In genomic region chr19:14005381-14006084, GRCh38 we compare ENCODE assay signal across 9 cellular contexts. TPM values are rescaled to one million over a fixed set of nuclear protein-coding genes. Genes with fewer than 3 reads are reported as not detected.
DNase-seq lines count a peak whose midpoint lies in the region; ATAC-seq and TF ChIP-seq lines count a peak whose summit lies in the region.
"Had no signal": no experiment of that assay in that cellular context is flagged by ENCODE, and none has a peak within 500 bp of the region (broad histone marks: within the 10 kb centered on the region; RNA-seq: fewer than 3 reads in every experiment).

No MANE protein-coding gene starts in this region.

- no peak overlapping the region for H2BK15ac ChIP-seq in IMR-90 (ENCODE audit: low read depth, low read length)

- H3K4me1 Mint-ChIP-seq in natural killer cell treated with Interleukin-12 subunit alpha and Interleukin-12 subunit beta and Interleukin-15 and Interleukin-18, amount 100 ng/mL, for 72 hours (ENCODE audit: low read depth in 2 of 2): peaks cover 27 to 39% of the 10 kb centered on the region in 2 donors
- H3K4me1 Mint-ChIP-seq in stimulated activated memory B cell treated with anti-CD40 and anti-IgM and Interleukin-4, amounts not matched to agents 10 μg/mL and 1 μg/mL and 100 μg/mL, for 72 hours: peaks cover 60% of the 10 kb centered on the region

- H3K79me1 ChIP-seq in IMR-90 (ENCODE audit: low read depth in 1 of 2, low read length in 2 of 2): peaks cover 3 to 32% of the 10 kb centered on the region in 2 experiments

- no peak overlapping the region for H2BK120ac ChIP-seq in IMR-90 (ENCODE audit: low read depth, low read length)

- H3K4me1 ChIP-seq in BLaER1 treated with 17β-estradiol and CSF1 and Interleukin-3, amounts not matched to agents 10 nM and 100 nM: peaks cover 42 to 64% (median 60%) of the 10 kb centered on the region in 10 experiments
- H3K4me1 ChIP-seq in IMR-90 (ENCODE audit: control insufficient read depth, insufficient read depth, low read length): peaks cover 4% of the 10 kb centered on the region; the same call in 1 of the 2 replicates

- no TSS peak for BruUV-seq in IMR-90 (replicated peaks; lab: Mats Ljungman, UMichigan)

- peak overlapping the region; percentile 53 for H2AK9ac ChIP-seq in IMR-90 (replicated peaks; ENCODE audit: low read depth, low read length, poor library complexity)

- H4K8ac ChIP-seq in IMR-90 (ENCODE audit: low read depth in 2 of 2, low read length in 2 of 2): peak overlapping the region in 1 of 2 experiments; percentile 52; a peak in 1 of 4 replicates

- peak overlapping the region; percentile 24; the same call in 1 of the 2 replicates for H3K4ac ChIP-seq in IMR-90 (ENCODE audit: low read depth, low read length)

- no peaks in the 10 kb centered on the region for H3K9me3 Mint-ChIP-seq in natural killer cell treated with Interleukin-12 subunit alpha and Interleukin-12 subunit beta and Interleukin-15 and Interleukin-18, amount 100 ng/mL, for 72 hours
- H3K9me3 Mint-ChIP-seq in stimulated activated memory B cell treated with anti-CD40 and anti-IgM and Interleukin-4, amounts not matched to agents 10 μg/mL and 1 μg/mL and 100 μg/mL, for 72 hours: no peaks in the 10 kb centered on the region

- CTCF ChIA-PET in IMR-90 (lab: Yijun Ruan, JAX): no interaction called here

- H2BK20ac ChIP-seq in IMR-90 (ENCODE audit: low read depth, low read length): no peak overlapping the region

- H3K4me3 ChIP-seq in BLaER1 treated with 17β-estradiol and CSF1 and Interleukin-3, amounts not matched to agents 10 nM and 100 nM: peak overlapping the region; percentile 48 to 93 (median 78)
- peak overlapping the region; percentile 47 for H3K4me3 ChIP-seq in IMR-90 (ENCODE audit: insufficient read depth, low read depth, low read length)

- H4K20me1 ChIP-seq in BLaER1 treated with 17β-estradiol and CSF1 and Interleukin-3, amounts not matched to agents 10 nM and 100 nM: no peaks in the 10 kb centered on the region
- H4K20me1 ChIP-seq in IMR-90 (ENCODE audit: insufficient read depth, low read length): peaks cover 9% of the 10 kb centered on the region

- peak overlapping the region; percentile 70 for H2AK5ac ChIP-seq in IMR-90 (ENCODE audit: low read depth, low read length)

- H3K9me3 ChIP-seq in BLaER1 treated with 17β-estradiol and CSF1 and Interleukin-3, amounts not matched to agents 10 nM and 100 nM (replicated peaks in 1 of 11): no peaks in the 10 kb centered on the region
- H3K9me3 ChIP-seq in IMR-90 (ENCODE audit: control insufficient read depth, insufficient read depth, low read length): no peaks in the 10 kb centered on the region

- no peak overlapping the region for H3K18ac ChIP-seq in IMR-90 (ENCODE audit: low read depth, low read length)

- dilution Hi-C loops in IMR-90 (cut with HindIII; ENCODE audit: low sequenced_read_pairs, unreplicated experiment): no loop called here

- H3K4me3 Mint-ChIP-seq in natural killer cell treated with Interleukin-12 subunit alpha and Interleukin-12 subunit beta and Interleukin-15 and Interleukin-18, amount 100 ng/mL, for 72 hours: peak overlapping the region; percentile 95
- peak overlapping the region; percentile 92 for H3K4me3 Mint-ChIP-seq in stimulated activated memory B cell treated with anti-CD40 and anti-IgM and Interleukin-4, amounts not matched to agents 10 μg/mL and 1 μg/mL and 100 μg/mL, for 72 hours

- no peaks in the 10 kb centered on the region for H3K27me3 ChIP-seq in BLaER1 treated with 17β-estradiol and CSF1 and Interleukin-3, amounts not matched to agents 10 nM and 100 nM
- H3K27me3 ChIP-seq in IMR-90 (ENCODE audit: control insufficient read depth, insufficient read depth, low read length): no peaks in the 10 kb centered on the region

- no peak overlapping the region for H3K23ac ChIP-seq in IMR-90 (ENCODE audit: low read depth, low read length)

- H3K14ac ChIP-seq in IMR-90 (replicated peaks; ENCODE audit: low read depth, low read length): no peak overlapping the region

- TF ChIP-seq POLR2A in IMR-90 (IDR thresholded peaks at IDR 0.05; ENCODE audit: low read depth, low read length): peak; percentile 85

- H2AFZ ChIP-seq in IMR-90 (replicated peaks; ENCODE audit: low read length, poor library complexity): peak overlapping the region; percentile 98

- no CpG with 5 or more reads among the region's 50 CpGs for WGBS in IMR-90 (ENCODE audit: extremely low coverage in 2 of 2, insufficient read length in 1 of 2), 2 experiments

- H3K36me3 ChIP-seq in BLaER1 treated with 17β-estradiol and CSF1 and Interleukin-3, amounts not matched to agents 10 nM and 100 nM: no peaks in the 10 kb centered on the region
- H3K36me3 ChIP-seq in IMR-90 (ENCODE audit: control insufficient read depth, insufficient read depth, low read length): 0 out of 2 replicates have a peak, but pooled peaks cover 2% of the 10 kb centered on the region

- H3K9ac ChIP-seq in BLaER1 treated with 17β-estradiol and CSF1 and Interleukin-3, amounts not matched to agents 10 nM and 100 nM: peak overlapping the region; percentile 89 to 99 (median 93)
- 0 out of 2 replicates have a peak overlapping the region, but pooled peaks have one; percentile 9 for H3K9ac ChIP-seq in IMR-90 (ENCODE audit: low read depth, low read length)

- H2BK5ac ChIP-seq in IMR-90 (ENCODE audit: low read depth, low read length, poor library complexity, severe bottlenecking): no peak overlapping the region

- H3K27ac ChIP-seq in BLaER1 treated with 17β-estradiol and CSF1 and Interleukin-3, amounts not matched to agents 10 nM and 100 nM: peak overlapping the region; percentile 87 to 99 (median 92)
- peak overlapping the region; percentile 28; the same call in 1 of the 2 replicates for H3K27ac ChIP-seq in IMR-90 (ENCODE audit: insufficient read depth, low read length)

- no peak overlapping the region for H4K91ac ChIP-seq in IMR-90 (ENCODE audit: insufficient read depth, low read depth, low read length)

- H3K4me2 ChIP-seq in BLaER1 treated with 17β-estradiol and CSF1 and Interleukin-3, amounts not matched to agents 10 nM and 100 nM: peak overlapping the region; percentile 79 to 96 (median 88)
- no peak overlapping the region for H3K4me2 ChIP-seq in IMR-90 (ENCODE audit: low read depth, low read length)

- in situ Hi-C loops in IMR-90 (cut with MboI; ENCODE audit: low sequenced_read_pairs): no loop called here

- H3K9me1 ChIP-seq in IMR-90 (ENCODE audit: insufficient read depth, low read length): peaks cover 5% of the 10 kb centered on the region; the same call in 1 of the 2 replicates

- H3K27me3 Mint-ChIP-seq in natural killer cell treated with Interleukin-12 subunit alpha and Interleukin-12 subunit beta and Interleukin-15 and Interleukin-18, amount 100 ng/mL, for 72 hours: no peaks in the 10 kb centered on the region
- no peaks in the 10 kb centered on the region for H3K27me3 Mint-ChIP-seq in stimulated activated memory B cell treated with anti-CD40 and anti-IgM and Interleukin-4, amounts not matched to agents 10 μg/mL and 1 μg/mL and 100 μg/mL, for 72 hours

- ATAC-seq in GM19452 (IDR thresholded peaks at IDR 0.05; ENCODE audit: unreplicated experiment) (peak; percentile 26), IMR-90 (ENCODE audit: low read depth) (peak; percentile 61)
- peak; percentile 78 for ATAC-seq in natural killer cell treated with Interleukin-12 subunit alpha and Interleukin-12 subunit beta and Interleukin-15 and Interleukin-18, amount 100 ng/mL, for 72 hours
- ATAC-seq in stimulated activated memory B cell treated with anti-CD40 and anti-IgM and Interleukin-4, amounts not matched to agents 10 μg/mL and 1 μg/mL and 100 μg/mL, for 72 hours: peak; percentile 77

- intact Hi-C loops in IMR-90 (cut with micrococcal nuclease): no loop called here

- no peak for TF ChIP-seq RAD21 in IMR-90 (IDR thresholded peaks at IDR 0.05; ENCODE audit: low read length)

- no peak for TF ChIP-seq CTCF in IMR-90 (conservative IDR thresholded peaks at IDR 0.05; ENCODE audit: low read depth, low read length)

- H4K5ac ChIP-seq in IMR-90 (ENCODE audit: low read depth, low read length): no peak overlapping the region

- no peak overlapping the region for H3K56ac ChIP-seq in IMR-90 (ENCODE audit: extremely low read depth, insufficient read depth, low read length)

- no peaks in the 10 kb centered on the region for H3K36me3 Mint-ChIP-seq in natural killer cell treated with Interleukin-12 subunit alpha and Interleukin-12 subunit beta and Interleukin-15 and Interleukin-18, amount 100 ng/mL, for 72 hours
- H3K36me3 Mint-ChIP-seq in stimulated activated memory B cell treated with anti-CD40 and anti-IgM and Interleukin-4, amounts not matched to agents 10 μg/mL and 1 μg/mL and 100 μg/mL, for 72 hours: no peaks in the 10 kb centered on the region

- DNase-seq in IMR-90 (peak; percentile 75), RKO (ENCODE audit: low spot score) (peak; percentile 61), fibroblast of peridontal ligament (ENCODE audit: extremely low read depth) (peak; percentile 78)
- DNase-seq in activated T-helper 1 cell treated with anti-CD3 and anti-CD28 coated beads, Interleukin-2, amount 50 U/mL, for 16 hours (ENCODE audit: low read depth in 1 of 2, low spot score in 1 of 2): peak; percentile 80 to 87
- DNase-seq in natural killer cell treated with Interleukin-12 subunit alpha and Interleukin-12 subunit beta and Interleukin-15 and Interleukin-18, amount 100 ng/mL, for 72 hours (ENCODE audit: low spot score): peak; percentile 89

- H3K27ac Mint-ChIP-seq in natural killer cell treated with Interleukin-12 subunit alpha and Interleukin-12 subunit beta and Interleukin-15 and Interleukin-18, amount 100 ng/mL, for 72 hours: peak overlapping the region; percentile 94 to 97
- H3K27ac Mint-ChIP-seq in stimulated activated memory B cell treated with anti-CD40 and anti-IgM and Interleukin-4, amounts not matched to agents 10 μg/mL and 1 μg/mL and 100 μg/mL, for 72 hours: peak overlapping the region; percentile 97

- POLR2A ChIA-PET in IMR-90 (lab: Charles Lee; ENCODE audit: unreplicated experiment): interaction anchor here (0.5 to 0.7 kb wide), 2 partner anchors 13 to 20 kb away, joined by 4 to 5 read pairs; no protein-coding TSS in a partner anchor

RNA-seq across cellular contexts. Expression of gene RFX1, which starts 0.6 kb away (rescaled TPM):
- 0.36 and 0.83 TPM in 2 replicates for total RNA-seq in IMR-90 (2012; rRNA removed)
- polyA plus RNA-seq in IMR-90 (2012; rRNA removed): 3.1 TPM in 2 replicates
- polyA plus RNA-seq in IMR-90 (2012; cell fraction: cytosol; rRNA removed): 1.9 and 3.0 TPM in 2 replicates
- 6.2 and 20.2 TPM in 2 replicates for polyA plus RNA-seq in IMR-90 (2012; cell fraction: nucleus; rRNA removed; ENCODE audit: low replicate concordance)
- total RNA-seq in natural killer cell treated with Interleukin-12 subunit alpha and Interleukin-12 subunit beta and Interleukin-15 and Interleukin-18, amount 100 ng/mL, for 72 hours: 10 to 100 TPM; 13.4 to 16.4 TPM

RNA-seq across cellular contexts. Expression of gene RLN3, which starts 22.4 kb away (rescaled TPM):
- not detected in 2 replicates for total RNA-seq in IMR-90 (2012; rRNA removed)
- not detected in 2 replicates for polyA plus RNA-seq in IMR-90 (2012; rRNA removed)
- polyA plus RNA-seq in IMR-90 (2012; cell fraction: cytosol; rRNA removed): not detected in 2 replicates
- not detected in 2 replicates for polyA plus RNA-seq in IMR-90 (2012; cell fraction: nucleus; rRNA removed; ENCODE audit: low replicate concordance)
- not detected for total RNA-seq in natural killer cell treated with Interleukin-12 subunit alpha and Interleukin-12 subunit beta and Interleukin-15 and Interleukin-18, amount 100 ng/mL, for 72 hours
- total RNA-seq: T-helper 1 cell treated with Interleukin-12 subunit alpha and Interleukin-12 subunit beta and Interleukin-4 antibody, amounts not matched to agents 30 ng/mL and 1 ng/mL, for 36 hours had no signal

RNA-seq across cellular contexts. Expression of gene IL27RA, which starts 26.0 kb away (rescaled TPM):
- 2.8 and 2.9 TPM in 2 replicates for total RNA-seq in IMR-90 (2012; rRNA removed)
- polyA plus RNA-seq in IMR-90 (2012; rRNA removed): 4.7 and 5.1 TPM in 2 replicates
- 4.8 and 5.1 TPM in 2 replicates for polyA plus RNA-seq in IMR-90 (2012; cell fraction: cytosol; rRNA removed)
- 2.6 and 3.3 TPM in 2 replicates for polyA plus RNA-seq in IMR-90 (2012; cell fraction: nucleus; rRNA removed; ENCODE audit: low replicate concordance)
- total RNA-seq in natural killer cell treated with Interleukin-12 subunit alpha and Interleukin-12 subunit beta and Interleukin-15 and Interleukin-18, amount 100 ng/mL, for 72 hours: 10 to 100 TPM; 34.9 to 44.0 TPM

RNA-seq across cellular contexts. Expression of gene DCAF15, which starts 53.2 kb away (rescaled TPM):
- total RNA-seq in IMR-90 (2012; rRNA removed): 6.8 and 7.5 TPM in 2 replicates
- 31.0 and 31.9 TPM in 2 replicates for polyA plus RNA-seq in IMR-90 (2012; rRNA removed)
- polyA plus RNA-seq in IMR-90 (2012; cell fraction: cytosol; rRNA removed): 12.6 and 27.6 TPM in 2 replicates
- 116 and 298 TPM in 2 replicates for polyA plus RNA-seq in IMR-90 (2012; cell fraction: nucleus; rRNA removed; ENCODE audit: low replicate concordance)
- 100 to 1,000 TPM in 1 of 2 donors, 10 to 100 TPM in 1; 62.0 to 107 TPM for total RNA-seq in natural killer cell treated with Interleukin-12 subunit alpha and Interleukin-12 subunit beta and Interleukin-15 and Interleukin-18, amount 100 ng/mL, for 72 hours

RNA-seq across cellular contexts. Expression of gene PALM3, which starts 56.3 kb away (rescaled TPM):
- total RNA-seq in IMR-90 (2012; rRNA removed): under 0.01 and 0.18 TPM in 2 replicates
- 0.52 and 0.84 TPM in 2 replicates for polyA plus RNA-seq in IMR-90 (2012; rRNA removed)
- 0.58 and 0.62 TPM in 2 replicates for polyA plus RNA-seq in IMR-90 (2012; cell fraction: cytosol; rRNA removed)
- polyA plus RNA-seq in IMR-90 (2012; cell fraction: nucleus; rRNA removed; ENCODE audit: low replicate concordance): 0.16 and 0.48 TPM in 2 replicates
- total RNA-seq in natural killer cell treated with Interleukin-12 subunit alpha and Interleukin-12 subunit beta and Interleukin-15 and Interleukin-18, amount 100 ng/mL, for 72 hours: not detected
- total RNA-seq: T-helper 1 cell treated with Interleukin-12 subunit alpha and Interleukin-12 subunit beta and Interleukin-4 antibody, amounts not matched to agents 30 ng/mL and 1 ng/mL, for 36 hours had no signal

Comparison
In these comparisons a context has a peak if more than half of its experiments do, and no peak if none do; other contexts are left out.
1. Peak in every context shown above with its lines: DNase-seq, ATAC-seq, H3K4me3 ChIP-seq and H3K27ac ChIP-seq.
2. ATAC-seq: peak in every context shown above with its lines; median percentile 78 in natural killer cell treated with Interleukin-12 subunit alpha and Interleukin-12 subunit beta and Interleukin-15 and Interleukin-18, amount 100 ng/mL, for 72 hours; 77 in stimulated activated memory B cell treated with anti-CD40 and anti-IgM and Interleukin-4, amounts not matched to agents 10 μg/mL and 1 μg/mL and 100 μg/mL, for 72 hours; 61 in IMR-90; 26 in GM19452.